ENCODE assay signal across 1 cellular context in genomic region chr15:40123863-40124262, GRCh38. TPM values are rescaled to one million over a fixed set of nuclear protein-coding genes. Genes with fewer than 3 reads are reported as not detected.
"Had no signal": no experiment of that assay in that cellular context is flagged by ENCODE, and none has a peak within 500 bp of the region (broad histone marks: within the 10 kb centered on the region; RNA-seq: fewer than 3 reads in every experiment).

No MANE protein-coding gene starts in this region.

RNA-seq across cellular contexts. Expression of gene BUB1B, which starts 37.0 kb away (rescaled TPM):
- total RNA-seq: ascending aorta had no signal
